ENCODE assay signal across 27 cellular contexts in the genomic region with DNA sequence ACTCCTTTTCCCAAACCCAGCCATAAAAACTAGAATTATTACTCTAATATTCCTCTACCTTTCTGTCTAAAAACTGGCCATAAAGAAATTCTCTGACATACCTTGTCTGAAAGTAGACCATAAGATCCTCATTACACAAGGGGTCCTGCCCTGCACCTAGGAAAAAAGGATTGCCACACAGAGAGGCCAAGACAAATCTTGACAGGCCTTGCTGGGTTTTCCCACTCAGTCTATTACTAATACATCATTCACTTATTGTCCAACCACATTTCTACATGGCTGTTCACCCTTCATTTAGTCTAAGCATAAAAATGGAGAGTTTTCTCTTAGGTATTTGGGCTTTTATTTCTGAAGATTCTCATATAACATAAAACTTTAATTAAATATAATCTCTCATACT.
"Had no signal": no experiment of that assay in that cellular context is flagged by ENCODE, and none has a peak within 500 bp of the region (broad histone marks: within the 10 kb centered on the region; RNA-seq: fewer than 3 reads in every experiment).

No MANE protein-coding gene starts in this region.

- H3K27ac Mint-ChIP-seq: activated CD4-positive, alpha-beta memory T cell treated with anti-CD3 and anti-CD28 coated beads, Interleukin-2, amount 10 ng/mL, durations not matched to agents 7 days and 5 days; activated CD4-positive, alpha-beta T cell treated with anti-CD3 and anti-CD28 coated beads, Interleukin-2, amount 10 ng/mL, durations not matched to agents 7 days and 5 days; activated naive CD4-positive, alpha-beta T cell treated with anti-CD3 and anti-CD28 coated beads, Interleukin-2, amount 10 ng/mL, durations not matched to agents 7 days and 5 days; activated naive CD4-positive, alpha-beta T cell treated with anti-CD3 and anti-CD28 coated beads, Interleukin-2, amount 50 U/mL, for 72 hours; activated naive CD8-positive, alpha-beta T cell treated with anti-CD3 and anti-CD28 coated beads, Interleukin-2, amount 10 ng/mL, durations not matched to agents 7 days and 5 days; activated T-cell treated with anti-CD3 and anti-CD28 coated beads, Interleukin-2, amount 50 U/mL, for 24 hours; activated T-cell treated with anti-CD3 and anti-CD28 coated beads, Interleukin-2, amount 50 U/mL, for 72 hours had no signal

- FAIRE-seq: frontal cortex had no signal

- H3K4me1 ChIP-seq: ascending aorta, colonic mucosa, esophagus squamous epithelium, heart left ventricle had no signal

- H3K9me3 ChIP-seq: ascending aorta, colonic mucosa, esophagus squamous epithelium, heart left ventricle had no signal

- H3K27me3 ChIP-seq: ascending aorta, brain microvascular endothelial cell, cardiac muscle cell, colonic mucosa, esophagus squamous epithelium, heart left ventricle had no signal

- H3K4me3 ChIP-seq: ascending aorta, cardiac muscle cell, colonic mucosa, esophagus squamous epithelium, heart left ventricle had no signal

- H3K36me3 Mint-ChIP-seq: activated naive CD4-positive, alpha-beta T cell treated with anti-CD3 and anti-CD28 coated beads, Interleukin-2, amount 10 ng/mL, durations not matched to agents 7 days and 5 days; activated naive CD4-positive, alpha-beta T cell treated with anti-CD3 and anti-CD28 coated beads, Interleukin-2, amount 50 U/mL, for 72 hours; activated naive CD8-positive, alpha-beta T cell treated with anti-CD3 and anti-CD28 coated beads, Interleukin-2, amount 10 ng/mL, durations not matched to agents 7 days and 5 days had no signal

- H3K36me3 ChIP-seq: ascending aorta, brain microvascular endothelial cell, cardiac muscle cell, colonic mucosa, esophagus squamous epithelium, heart left ventricle had no signal

- H3K4me1 Mint-ChIP-seq: activated CD4-positive, alpha-beta memory T cell treated with anti-CD3 and anti-CD28 coated beads, Interleukin-2, amount 10 ng/mL, durations not matched to agents 7 days and 5 days; activated CD4-positive, alpha-beta T cell treated with anti-CD3 and anti-CD28 coated beads, Interleukin-2, amount 10 ng/mL, durations not matched to agents 7 days and 5 days; activated naive CD4-positive, alpha-beta T cell treated with anti-CD3 and anti-CD28 coated beads, Interleukin-2, amount 10 ng/mL, durations not matched to agents 7 days and 5 days; activated naive CD8-positive, alpha-beta T cell treated with anti-CD3 and anti-CD28 coated beads, Interleukin-2, amount 10 ng/mL, durations not matched to agents 7 days and 5 days had no signal

- H3K27me3 Mint-ChIP-seq: activated CD4-positive, alpha-beta memory T cell treated with anti-CD3 and anti-CD28 coated beads, Interleukin-2, amount 10 ng/mL, durations not matched to agents 7 days and 5 days; activated CD4-positive, alpha-beta T cell treated with anti-CD3 and anti-CD28 coated beads, Interleukin-2, amount 10 ng/mL, durations not matched to agents 7 days and 5 days; activated naive CD4-positive, alpha-beta T cell treated with anti-CD3 and anti-CD28 coated beads, Interleukin-2, amount 10 ng/mL, durations not matched to agents 7 days and 5 days; activated T-cell treated with anti-CD3 and anti-CD28 coated beads, Interleukin-2, amount 50 U/mL, for 24 hours had no signal

- H3K27ac ChIP-seq: ascending aorta, brain microvascular endothelial cell, cardiac muscle cell, colonic mucosa, esophagus squamous epithelium, heart left ventricle had no signal

- DNase-seq: activated CD4-positive, alpha-beta memory T cell treated with anti-CD3 and anti-CD28 coated beads, Interleukin-2, amount 10 ng/mL, durations not matched to agents 7 days and 5 days; activated CD4-positive, alpha-beta T cell treated with anti-CD3 and anti-CD28 coated beads for 4 hours; activated CD4-positive, alpha-beta T cell treated with anti-CD3 and anti-CD28 coated beads, Interleukin-2, amount 10 ng/mL, durations not matched to agents 7 days and 5 days; activated CD4-positive, alpha-beta T cell treated with anti-CD3 and anti-CD28 coated beads, Interleukin-2, amount 50 U/mL, for 4 hours; activated CD4-positive, CD25-positive, alpha-beta regulatory T cell; activated CD4-positive, CD25-positive, alpha-beta regulatory T cell treated with anti-CD3 and anti-CD28 coated beads, Interleukin-2, amount 50 U/mL, for 72 hours; activated CD8-positive, alpha-beta memory T cell treated with anti-CD3 and anti-CD28 coated beads, Interleukin-2, amount 50 U/mL, for 48 hours; activated gamma-delta T cell; activated naive CD4-positive, alpha-beta T cell; activated naive CD4-positive, alpha-beta T cell treated with anti-CD3 and anti-CD28 coated beads, Interleukin-2, amount 10 ng/mL, durations not matched to agents 7 days and 5 days; activated naive CD8-positive, alpha-beta T cell treated with anti-CD3 and anti-CD28 coated beads, Interleukin-2, amount 10 ng/mL, durations not matched to agents 7 days and 5 days; activated T-cell treated with anti-CD3 and anti-CD28 coated beads for 4 hours; activated T-cell treated with anti-CD3 and anti-CD28 coated beads, Interleukin-2, amount 50 U/mL, for 24 hours; activated T-cell treated with anti-CD3 and anti-CD28 coated beads, Interleukin-2, amount 50 U/mL, for 72 hours; brain microvascular endothelial cell; central memory CD4-positive, alpha-beta T cell; cerebellar nuclear complex; colonic mucosa; effector CD8-positive, alpha-beta T cell; esophagus squamous epithelium; glutamatergic neuron; heart left ventricle; T-helper 2 cell had no signal

- ATAC-seq: activated naive CD4-positive, alpha-beta T cell treated with anti-CD3 and anti-CD28 coated beads, Interleukin-2, amount 50 U/mL, for 72 hours; activated T-cell treated with anti-CD3 and anti-CD28 coated beads, Interleukin-2, amount 50 U/mL, for 72 hours; heart left ventricle had no signal

- H3K4me3 Mint-ChIP-seq: activated CD4-positive, alpha-beta memory T cell treated with anti-CD3 and anti-CD28 coated beads, Interleukin-2, amount 10 ng/mL, durations not matched to agents 7 days and 5 days; activated CD4-positive, alpha-beta T cell treated with anti-CD3 and anti-CD28 coated beads, Interleukin-2, amount 10 ng/mL, durations not matched to agents 7 days and 5 days; activated naive CD4-positive, alpha-beta T cell treated with anti-CD3 and anti-CD28 coated beads, Interleukin-2, amount 10 ng/mL, durations not matched to agents 7 days and 5 days; activated naive CD8-positive, alpha-beta T cell treated with anti-CD3 and anti-CD28 coated beads, Interleukin-2, amount 10 ng/mL, durations not matched to agents 7 days and 5 days; activated T-cell treated with anti-CD3 and anti-CD28 coated beads, Interleukin-2, amount 50 U/mL, for 24 hours; activated T-cell treated with anti-CD3 and anti-CD28 coated beads, Interleukin-2, amount 50 U/mL, for 72 hours had no signal
